14 cellular contexts compared by ENCODE assay signal in the genomic region with DNA sequence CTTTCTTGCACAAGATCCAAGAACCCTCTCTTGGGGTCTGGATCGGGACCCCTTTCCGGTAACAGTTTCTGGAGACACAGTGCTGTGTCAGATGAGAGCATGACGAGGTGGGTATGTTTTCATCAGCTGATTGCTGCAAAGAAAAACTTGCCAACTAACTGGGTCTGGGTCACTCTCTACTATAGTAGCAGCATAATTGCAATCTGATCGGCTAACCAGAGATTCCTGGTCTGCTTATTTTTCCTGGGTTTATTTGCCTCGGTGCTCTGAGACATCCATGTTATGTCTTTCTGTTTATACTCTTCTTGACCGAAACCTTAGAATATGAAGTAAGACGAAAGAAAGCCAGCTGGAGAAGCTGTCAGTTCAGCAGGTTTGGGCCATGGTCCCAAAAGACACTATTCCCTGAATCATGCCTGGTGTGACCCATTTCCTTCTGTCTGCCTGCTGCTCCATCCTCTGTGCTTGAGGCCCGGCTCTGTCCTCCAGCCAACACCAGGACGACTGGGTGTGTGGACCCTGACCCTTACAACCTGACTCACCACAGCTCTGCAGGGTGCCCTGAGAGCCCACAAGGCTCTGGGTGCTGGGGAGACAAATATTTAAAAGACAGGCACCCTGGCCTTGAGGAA. TPM values are rescaled to one million over a fixed set of nuclear protein-coding genes. Genes with fewer than 3 reads are reported as not detected.
DNase-seq lines count a peak whose midpoint lies in the region; ATAC-seq and TF ChIP-seq lines count a peak whose summit lies in the region.
"Had no signal": no experiment of that assay in that cellular context is flagged by ENCODE, and none has a peak within 500 bp of the region (broad histone marks: within the 10 kb centered on the region; RNA-seq: fewer than 3 reads in every experiment).

No MANE protein-coding gene starts in this region.

- ATAC-seq in left ventricle myocardium superior (peak; percentile 44), HG02973 (IDR thresholded peaks at IDR 0.05; ENCODE audit: unreplicated experiment) (no peak)
- ATAC-seq: body of pancreas, psoas muscle had no signal

- H3K4me3 ChIP-seq in right atrium auricular region: no peak overlapping the region
- H3K4me3 ChIP-seq in muscle layer of colon (ENCODE audit: low read depth in 1 of 2, low read length in 2 of 2): no peak overlapping the region
- H3K4me3 ChIP-seq in tibial artery: no peak overlapping the region
- H3K4me3 ChIP-seq: body of pancreas, psoas muscle had no signal

- DNase-seq in left ventricle myocardium superior (no peak), right atrium auricular region (ENCODE audit: low spot score) (no peak), cerebellar cortex (ENCODE audit: low spot score) (peak; percentile 50), tibial artery (no peak), NCI-H2196 (lab: John Stamatoyannopoulos, UW; ENCODE audit: unreplicated experiment) (no peak)
- no peak for DNase-seq in activated effector memory CD4-positive, alpha-beta T cell treated with anti-CD3 and anti-CD28 coated beads, Interleukin-2, amount 50 U/mL, for 16 hours
- DNase-seq: activated naive CD4-positive, alpha-beta T cell; body of pancreas; Calu3; effector memory CD4-positive, alpha-beta T cell; NCI-H2227 treated with DMSO at 0.1 percent for 48 hours; psoas muscle had no signal

- H3K9me3 ChIP-seq in right atrium auricular region (peaks cover 0 to 14% of the 10 kb centered on the region in 2 donors), muscle layer of colon (ENCODE audit: low read length) (peaks cover 4% of the 10 kb centered on the region), tibial artery (peaks cover 0 to 7% (median 4%) of the 10 kb centered on the region in 3 donors)
- H3K9me3 ChIP-seq: body of pancreas, psoas muscle had no signal

- TF ChIP-seq CTCF in right atrium auricular region (IDR thresholded peaks at IDR 0.05) (no peak), tibial artery (IDR thresholded peaks at IDR 0.05) (no peak)

- peaks cover 0 to 5% of the 10 kb centered on the region in 2 donors for H3K4me1 ChIP-seq in right atrium auricular region
- H3K4me1 ChIP-seq in muscle layer of colon (ENCODE audit: insufficient read depth, low read length): peaks cover 18% of the 10 kb centered on the region
- no peaks in the 10 kb centered on the region for H3K4me1 ChIP-seq in tibial artery
- H3K4me1 ChIP-seq: psoas muscle had no signal

- H3K36me3 ChIP-seq in right atrium auricular region: no peaks in the 10 kb centered on the region
- no peaks in the 10 kb centered on the region for H3K36me3 ChIP-seq in muscle layer of colon (ENCODE audit: insufficient read depth, low read length)
- no peaks in the 10 kb centered on the region for H3K36me3 ChIP-seq in tibial artery

- intact Hi-C loops in left ventricle myocardium superior (cut with micrococcal nuclease): no loop called here
- intact Hi-C loops in tibial artery (cut with DNase I; ENCODE audit: low total_unique reads): no loop called here

- H3K27me3 ChIP-seq in right atrium auricular region (no peaks in the 10 kb centered on the region), muscle layer of colon (ENCODE audit: control insufficient read depth in 1 of 2, insufficient read depth in 2 of 2, low read length in 2 of 2) (no peaks in the 10 kb centered on the region), tibial artery (peaks cover 0 to 14% of the 10 kb centered on the region in 2 donors)
- H3K27me3 ChIP-seq: body of pancreas had no signal

- H3K9ac ChIP-seq in muscle layer of colon (ENCODE audit: low read length): no peak overlapping the region

- no peak overlapping the region for H3K27ac ChIP-seq in right atrium auricular region
- H3K27ac ChIP-seq in muscle layer of colon (ENCODE audit: low read depth, low read length): peak overlapping the region; percentile 16
- H3K27ac ChIP-seq in tibial artery: no peak overlapping the region
- H3K27ac ChIP-seq: psoas muscle had no signal

RNA-seq across cellular contexts. Expression of a gene that starts 24.1 kb away (rescaled TPM):
- total RNA-seq in left ventricle myocardium superior: 4.9 TPM
- total RNA-seq in right atrium auricular region: 10 to 100 TPM in 1 of 2 donors, 1 to 10 TPM in 1; 8.4 to 34.3 TPM
- total RNA-seq: Calu3 had no signal
